ENCODE assay signal across 8 cellular contexts in genomic region chr19:4851551-4852290, GRCh38. TPM values are rescaled to one million over a fixed set of nuclear protein-coding genes. Genes with fewer than 3 reads are reported as not detected.
DNase-seq lines count a peak whose midpoint lies in the region; ATAC-seq and FAIRE-seq lines count a peak whose summit lies in the region.

No MANE protein-coding gene starts in this region.

- in situ Hi-C loops in ACHN (cut with HindIII; ENCODE audit: low pct_ligation_motif_present, low pct_unique_long_range_greater_than_20kb, low sequenced_read_pairs) = no loop called here

- FAIRE-seq in GM18507 (lab: Jason Lieb, UNC) = peak; percentile 75

- H3K4me1 Mint-ChIP-seq in naive thymus-derived CD8-positive, alpha-beta T cell = peaks cover 0 to 4% (median 1%) of the 10 kb centered on the region in 4 donors

- H3K4me3 Mint-ChIP-seq in naive thymus-derived CD8-positive, alpha-beta T cell = no peak overlapping the region

- POLR2A ChIA-PET in naive thymus-derived CD8-positive, alpha-beta T cell (lab: Charles Lee) = interaction anchor here (0.5 to 1.4 kb wide), 7 partner anchors 16 to 62 kb away, joined by 3 to 6 read pairs (median 3); partner anchors contain the start of gene PLIN3

- H3K27me3 Mint-ChIP-seq in naive thymus-derived CD8-positive, alpha-beta T cell = no peaks in the 10 kb centered on the region

- DNase-seq in ACHN (peak; percentile 83), GM18507 (ENCODE audit: extremely low spot score, insufficient read length, low read depth) (no peak), NCI-H774 (lab: John Stamatoyannopoulos, UW) (peak; percentile 37)
- DNase-seq in activated CD8-positive, alpha-beta memory T cell treated with anti-CD3 and anti-CD28 coated beads, Interleukin-2, amount 50 U/mL, for 4 hours = peak; percentile 82
- peak; percentile 53 to 89 (median 74) for DNase-seq in naive thymus-derived CD8-positive, alpha-beta T cell
- peak; percentile 44 to 79 (median 68) for DNase-seq in stimulated activated naive CD4-positive, alpha-beta T cell (lab: John Stamatoyannopoulos, UW)

- peaks cover 0 to 24% (median 6%) of the 10 kb centered on the region in 3 donors for H3K36me3 Mint-ChIP-seq in naive thymus-derived CD8-positive, alpha-beta T cell

- no peaks in the 10 kb centered on the region for H3K9me3 Mint-ChIP-seq in naive thymus-derived CD8-positive, alpha-beta T cell

- ATAC-seq in esophagus mucosa = peak; percentile 62
- ATAC-seq in naive thymus-derived CD8-positive, alpha-beta T cell = peak; percentile 87 to 98
- ATAC-seq in HG02852 (IDR thresholded peaks at IDR 0.05; ENCODE audit: unreplicated experiment) = no peak

- H3K27ac Mint-ChIP-seq in naive thymus-derived CD8-positive, alpha-beta T cell = peak overlapping the region in 2 of 10 donors; percentile 41 to 69

RNA-seq across cellular contexts. Expression of gene PLIN3, which starts 15.7 kb away (rescaled TPM):
- 152 TPM for total RNA-seq in esophagus mucosa
- 10 to 100 TPM; 15.9 to 17.3 TPM for total RNA-seq in naive thymus-derived CD8-positive, alpha-beta T cell
- 10 to 100 TPM; 14.1 to 17.3 (median 15.2) TPM for polyA plus RNA-seq in naive thymus-derived CD8-positive, alpha-beta T cell

RNA-seq across cellular contexts. Expression of gene TICAM1, which starts 20.2 kb away (rescaled TPM):
- total RNA-seq in esophagus mucosa = 24.4 TPM
- 1 to 10 TPM; 7.2 to 7.6 TPM for total RNA-seq in naive thymus-derived CD8-positive, alpha-beta T cell
- 1 to 10 TPM; 2.4 to 8.5 (median 3.3) TPM for polyA plus RNA-seq in naive thymus-derived CD8-positive, alpha-beta T cell

RNA-seq across cellular contexts. Expression of gene ARRDC5, which starts 51.0 kb away (rescaled TPM):
- total RNA-seq in esophagus mucosa = not detected
- total RNA-seq in naive thymus-derived CD8-positive, alpha-beta T cell = 10 to 100 TPM; 28.7 to 34.2 TPM
- 1 to 10 TPM; 2.3 to 5.9 (median 3.6) TPM for polyA plus RNA-seq in naive thymus-derived CD8-positive, alpha-beta T cell

RNA-seq across cellular contexts. Expression of gene UHRF1, which starts 57.6 kb away (rescaled TPM):
- total RNA-seq in esophagus mucosa = 13.5 TPM
- total RNA-seq in naive thymus-derived CD8-positive, alpha-beta T cell = under 1 TPM; 0.30 to 0.36 TPM
- under 1 TPM; 0.07 to 0.52 (median 0.09) TPM for polyA plus RNA-seq in naive thymus-derived CD8-positive, alpha-beta T cell

Comparison
In these comparisons a context has a peak if more than half of its experiments do, and no peak if none do; other contexts are left out.
1. RNA of gene ARRDC5, which starts 51.0 kb away (total RNA-seq): 28.7 to 34.2 TPM in naive thymus-derived CD8-positive, alpha-beta T cell; not detected in esophagus mucosa (single experiment); every median in the first group is over 10 times any median in the second.